ENCODE assay signal across 17 cellular contexts in genomic region chr3:177817746-177818145, GRCh38.
DNase-seq lines count a peak whose midpoint lies in the region; ATAC-seq and TF ChIP-seq lines count a peak whose summit lies in the region.
"Had no signal": no experiment of that assay in that cellular context is flagged by ENCODE, and none has a peak within 500 bp of the region (broad histone marks: within the 10 kb centered on the region; RNA-seq: fewer than 3 reads in every experiment).

No MANE protein-coding gene starts in this region.

- H2AK9ac ChIP-seq in IMR-90 (replicated peaks; ENCODE audit: low read depth, low read length, poor library complexity): no peak overlapping the region

- peak overlapping the region; percentile 9; the same call in 1 of the 2 replicates for H2BK120ac ChIP-seq in IMR-90 (ENCODE audit: low read depth, low read length)

- no peak overlapping the region for H2BK5ac ChIP-seq in IMR-90 (ENCODE audit: low read depth, low read length, poor library complexity, severe bottlenecking)

- H3K9ac ChIP-seq in IMR-90 (ENCODE audit: low read depth, low read length) (no peak overlapping the region), parathyroid adenoma (no peak overlapping the region), GM23248 (no peak overlapping the region)

- H3K27ac ChIP-seq in IMR-90 (ENCODE audit: insufficient read depth, low read length) (no peak overlapping the region), RWPE2 (ENCODE audit: poor library complexity, severe bottlenecking) (peak overlapping the region; percentile 77), parathyroid adenoma (peak overlapping the region; percentile 96), GM23248 (no peak overlapping the region)

- H3K27me3 ChIP-seq in IMR-90 (ENCODE audit: control insufficient read depth, insufficient read depth, low read length) (no peaks in the 10 kb centered on the region), RWPE2 (ENCODE audit: insufficient read depth, poor library complexity, severe bottlenecking) (no peaks in the 10 kb centered on the region), parathyroid adenoma (ENCODE audit: control insufficient read depth, insufficient read depth, low read length) (no peaks in the 10 kb centered on the region), GM23248 (replicated peaks; ENCODE audit: insufficient read depth) (0 out of 2 replicates have a peak, but pooled peaks cover 14% of the 10 kb centered on the region)

- no peak overlapping the region for H3K56ac ChIP-seq in IMR-90 (ENCODE audit: extremely low read depth, insufficient read depth, low read length)

- H3K14ac ChIP-seq in IMR-90 (replicated peaks; ENCODE audit: low read depth, low read length): no peak overlapping the region

- H2BK20ac ChIP-seq in IMR-90 (ENCODE audit: low read depth, low read length): peak overlapping the region; percentile 9

- H3K9me2 ChIP-seq in GM23248 (ENCODE audit: insufficient read depth): no peaks in the 10 kb centered on the region

- CTCF ChIA-PET in IMR-90 (lab: Yijun Ruan, JAX): no interaction called here

- H3K4me3 ChIP-seq in IMR-90 (ENCODE audit: insufficient read depth, low read depth, low read length) (no peak overlapping the region), RWPE2 (ENCODE audit: severe bottlenecking) (no peak overlapping the region), parathyroid adenoma (ENCODE audit: low read depth, low read length) (no peak overlapping the region), GM23248 (no peak overlapping the region)
- H3K4me3 ChIP-seq: GM12878 had no signal

- peak overlapping the region; percentile 90; the same call in 1 of the 3 replicates for H2BK15ac ChIP-seq in IMR-90 (ENCODE audit: low read depth, low read length)

- no peak for TF ChIP-seq POLR2A in IMR-90 (IDR thresholded peaks at IDR 0.05; ENCODE audit: low read depth, low read length)

- H3K4me1 ChIP-seq in IMR-90 (ENCODE audit: control insufficient read depth, insufficient read depth, low read length): peaks cover 2% of the 10 kb centered on the region
- H3K4me1 ChIP-seq in RWPE2 (ENCODE audit: insufficient read depth, poor library complexity, severe bottlenecking): peaks cover 21% of the 10 kb centered on the region
- H3K4me1 ChIP-seq in parathyroid adenoma: peaks cover 65% of the 10 kb centered on the region
- peaks cover 12% of the 10 kb centered on the region for H3K4me1 ChIP-seq in GM23248 (ENCODE audit: insufficient read depth)

- H3K23ac ChIP-seq in IMR-90 (ENCODE audit: low read depth, low read length): no peak overlapping the region

- WGBS in IMR-90 (ENCODE audit: extremely low coverage in 2 of 2, insufficient read length in 1 of 2), 2 experiments: 0% methylated on average over 1 of the region's 2 CpGs; no CpG with 5 or more reads in 1 of the 2 experiments
- WGBS in GM23248 (ENCODE audit: low coverage in 1 of 2, low lambda C conversion rate in 2 of 2, missing lambda C conversion rate in 2 of 2), 2 experiments: 19 to 27% methylated on average over 2 of the region's 2 CpGs

- TF ChIP-seq RAD21 in IMR-90 (IDR thresholded peaks at IDR 0.05; ENCODE audit: low read length): no peak

- H3K79me1 ChIP-seq in IMR-90 (ENCODE audit: low read depth in 1 of 2, low read length in 2 of 2): no peaks in the 10 kb centered on the region

- no TSS peak for BruUV-seq in IMR-90 (replicated peaks; lab: Mats Ljungman, UMichigan)

- no peaks in the 10 kb centered on the region for H4K20me1 ChIP-seq in IMR-90 (ENCODE audit: insufficient read depth, low read length)
- H4K20me1 ChIP-seq in GM23248 (ENCODE audit: insufficient read depth): no peaks in the 10 kb centered on the region

- peak overlapping the region; percentile 38 for H3K4ac ChIP-seq in IMR-90 (ENCODE audit: low read depth, low read length)

- peak overlapping the region in 1 of 2 experiments; percentile 1; a peak in 1 of 4 replicates for H4K8ac ChIP-seq in IMR-90 (ENCODE audit: low read depth in 2 of 2, low read length in 2 of 2)

- intact Hi-C loops in IMR-90 (cut with micrococcal nuclease): no loop called here

- H3K36me3 ChIP-seq in IMR-90 (ENCODE audit: control insufficient read depth, insufficient read depth, low read length): no peaks in the 10 kb centered on the region
- H3K36me3 ChIP-seq in RWPE2 (ENCODE audit: low read depth): no peaks in the 10 kb centered on the region
- no peaks in the 10 kb centered on the region for H3K36me3 ChIP-seq in parathyroid adenoma (ENCODE audit: control insufficient read depth, insufficient read depth, low read length)
- H3K36me3 ChIP-seq in GM23248 (ENCODE audit: low read depth): no peaks in the 10 kb centered on the region

- in situ Hi-C loops in IMR-90 (cut with MboI; ENCODE audit: low sequenced_read_pairs): no loop called here
- in situ Hi-C loops in GM23248 (cut with MboI): loop anchor here (10.0 kb wide), 1 partner anchor 507 kb away; no protein-coding TSS in a partner anchor

- POLR2A ChIA-PET in IMR-90 (lab: Charles Lee; ENCODE audit: unreplicated experiment): no interaction called here

- DNase-seq in IMR-90 (no peak), RWPE2 (ENCODE audit: low spot score) (no peak), glomerular visceral epithelial cell (ENCODE audit: extremely low spot score) (peak; percentile 33), GM23248 (no peak), T-helper 2 cell (no peak), 8988T (no peak)
- DNase-seq: Calu3; CD4-positive, alpha-beta T cell; DMS79 treated with DMSO at 0.1 percent for 48 hours; MM.1S; NCI-H1092 treated with DMSO at 0.1 percent for 48 hours; NCI-H526 treated with DMSO at 0.1 percent for 48 hours; OCI-M1 had no signal

- peak overlapping the region; percentile 59; the same call in 1 of the 2 replicates for H4K91ac ChIP-seq in IMR-90 (ENCODE audit: insufficient read depth, low read depth, low read length)

- H4K5ac ChIP-seq in IMR-90 (ENCODE audit: low read depth, low read length): peak overlapping the region; percentile 89

- no peak overlapping the region for H3K4me2 ChIP-seq in IMR-90 (ENCODE audit: low read depth, low read length)
- H3K4me2 ChIP-seq in parathyroid adenoma (ENCODE audit: low read length): no peak overlapping the region
- no peak overlapping the region for H3K4me2 ChIP-seq in GM23248 (ENCODE audit: unreplicated experiment)

- no peaks in the 10 kb centered on the region for H3K9me3 ChIP-seq in IMR-90 (ENCODE audit: control insufficient read depth, insufficient read depth, low read length)
- no peaks in the 10 kb centered on the region for H3K9me3 ChIP-seq in RWPE2 (ENCODE audit: severe bottlenecking)
- H3K9me3 ChIP-seq in parathyroid adenoma (ENCODE audit: control insufficient read depth, low read length): no peaks in the 10 kb centered on the region
- no peaks in the 10 kb centered on the region for H3K9me3 ChIP-seq in GM23248 (ENCODE audit: low read depth)

- H3K9me1 ChIP-seq in IMR-90 (ENCODE audit: insufficient read depth, low read length): no peaks in the 10 kb centered on the region

- TF ChIP-seq CTCF in IMR-90 (conservative IDR thresholded peaks at IDR 0.05; ENCODE audit: low read depth, low read length) (no peak), RWPE2 (IDR thresholded peaks at IDR 0.05; ENCODE audit: poor library complexity, severe bottlenecking) (no peak), parathyroid adenoma (IDR thresholded peaks at IDR 0.05) (no peak)

- no peak for ATAC-seq in IMR-90 (ENCODE audit: low read depth)
- ATAC-seq in RWPE2 (ENCODE audit: low read depth): no peak
- ATAC-seq in HG03439 (IDR thresholded peaks at IDR 0.05; ENCODE audit: unreplicated experiment): no peak
- ATAC-seq: GM12878, Right ventricle myocardium inferior had no signal

- peak overlapping the region; percentile 34 for H3K18ac ChIP-seq in IMR-90 (ENCODE audit: low read depth, low read length)

- H3K79me2 ChIP-seq in parathyroid adenoma: no peaks in the 10 kb centered on the region
- H3K79me2 ChIP-seq in GM23248 (ENCODE audit: insufficient read depth): no peaks in the 10 kb centered on the region

- H2AFZ ChIP-seq in IMR-90 (replicated peaks; ENCODE audit: low read length, poor library complexity) (peak overlapping the region; percentile 59), parathyroid adenoma (peak overlapping the region; percentile 26), GM23248 (no peak overlapping the region)

- H2AK5ac ChIP-seq in IMR-90 (ENCODE audit: low read depth, low read length): peak overlapping the region; percentile 63; the same call in 1 of the 2 replicates

- 0 out of 2 replicates have a peak, but pooled peaks cover 9% of the 10 kb centered on the region for H3F3A ChIP-seq in GM23248 (ENCODE audit: insufficient read depth)

- dilution Hi-C loops in IMR-90 (cut with HindIII; ENCODE audit: low sequenced_read_pairs, unreplicated experiment): no loop called here

TF ChIP-seq in IMR-90, 13 proteins besides CTCF, POLR2A, EP300 and RAD21:
- TF ChIP-seq CHD1 (IDR thresholded peaks at IDR 0.05; ENCODE audit: low read depth, low read length) (no peak), MXI1 (IDR thresholded peaks at IDR 0.05; ENCODE audit: borderline replicate concordance, low read depth, low read length) (no peak)

Comparison
In these comparisons a context has a peak if more than half of its experiments do, and no peak if none do; other contexts are left out.
1. H3K27ac ChIP-seq: peak in RWPE2 (single experiment) and parathyroid adenoma (single experiment); none in IMR-90 (single experiment) and GM23248 (single experiment).